Comparison of ENCODE assay signal across 21 cellular contexts in the genomic region with DNA sequence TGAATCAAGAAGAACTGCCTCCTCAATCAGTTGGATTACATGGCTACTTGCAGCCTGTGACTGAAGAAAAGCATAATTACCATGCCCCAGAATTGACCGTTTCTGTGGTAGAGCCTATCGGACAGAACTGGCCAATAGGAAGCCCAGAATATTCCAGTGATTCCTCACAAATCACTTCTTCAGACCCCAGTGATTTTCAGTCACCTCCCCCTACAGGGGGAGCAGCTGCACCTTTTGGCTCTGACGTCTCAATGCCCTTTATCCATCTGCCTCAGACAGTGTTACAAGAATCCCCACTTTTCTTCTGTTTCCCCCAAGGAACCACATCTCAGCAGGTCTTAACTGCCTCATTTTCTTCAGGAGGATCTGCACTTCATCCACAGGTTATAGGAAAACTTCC.
DNase-seq lines count a peak whose midpoint lies in the region; ATAC-seq and TF ChIP-seq lines count a peak whose summit lies in the region.
"Had no signal": no experiment of that assay in that cellular context is flagged by ENCODE, and none has a peak within 500 bp of the region (broad histone marks: within the 10 kb centered on the region; RNA-seq: fewer than 3 reads in every experiment).

No MANE protein-coding gene starts in this region.

- no peak for ATAC-seq in activated naive CD8-positive, alpha-beta T cell treated with anti-CD3 and anti-CD28 coated beads, Interleukin-2, amount 50 U/mL, for 24 hours
- no peak for ATAC-seq in GM18867 (IDR thresholded peaks at IDR 0.05; ENCODE audit: unreplicated experiment)
- ATAC-seq: activated CD8-positive, alpha-beta memory T cell treated with anti-CD3 and anti-CD28 coated beads, Interleukin-2, amount 10 ng/mL, durations not matched to agents 7 days and 5 days; left lung; stimulated activated naive CD8-positive, alpha-beta T cell treated with anti-CD3 and anti-CD28 coated beads, Interleukin-15, Interleukin-2, amounts not matched to agents 100 U/mL and 50 U/mL, for 24 hours had no signal

- no peak for DNase-seq in activated naive CD8-positive, alpha-beta T cell treated with anti-CD3 and anti-CD28 coated beads, Interleukin-2, amount 50 U/mL, for 24 hours
- no peak for DNase-seq in activated naive CD8-positive, alpha-beta T cell treated with anti-CD3 and anti-CD28 coated beads for 36 hours
- DNase-seq in epithelial cell of proximal tubule (ENCODE audit: low read depth) (no peak), NCI-H187 treated with DMSO at 0.1 percent for 48 hours (lab: John Stamatoyannopoulos, UW) (no peak), hypothalamus (lab: John Stamatoyannopoulos, UW) (no peak), NOMO-1 treated with dmso at 0.1 percent for 144 hours (lab: John Stamatoyannopoulos, UW; ENCODE audit: unreplicated experiment) (no peak)
- DNase-seq: activated CD8-positive, alpha-beta memory T cell treated with anti-CD3 and anti-CD28 coated beads, Interleukin-2, amount 10 ng/mL, durations not matched to agents 7 days and 5 days; activated naive CD4-positive, alpha-beta T cell; DMS79 treated with DMSO at 0.1 percent for 48 hours; effector CD4-positive, alpha-beta T cell; left lung; NCI-H1694 treated with DMSO at 0.1 percent for 48 hours; NCI-H510A treated with DMSO at 0.1 percent for 48 hours; posterior cingulate gyrus; stimulated activated CD4-positive, alpha-beta T cell treated with anti-CD3 and anti-CD28 coated beads, Interleukin-12 subunit alpha, Interleukin-12 subunit beta, amount 100 ng/mL, for 4 hours; stimulated activated naive CD8-positive, alpha-beta T cell treated with anti-CD3 and anti-CD28 coated beads, Interleukin-15, Interleukin-2, amounts not matched to agents 100 U/mL and 50 U/mL, for 24 hours; T-helper 1 cell; upper lobe of left lung had no signal

- no peaks in the 10 kb centered on the region for H3K79me2 ChIP-seq in OCI-LY3 (ENCODE audit: low read length)

- H3K4me2 ChIP-seq in OCI-LY3 (ENCODE audit: low read length), result no peak overlapping the region

- H3K4me3 Mint-ChIP-seq in activated naive CD8-positive, alpha-beta T cell treated with anti-CD3 and anti-CD28 coated beads, Interleukin-2, amount 50 U/mL, for 24 hours, result no peak overlapping the region
- H3K4me3 Mint-ChIP-seq in activated naive CD8-positive, alpha-beta T cell treated with anti-CD3 and anti-CD28 coated beads for 36 hours, result no peak overlapping the region
- H3K4me3 Mint-ChIP-seq: activated CD8-positive, alpha-beta memory T cell treated with anti-CD3 and anti-CD28 coated beads, Interleukin-2, amount 10 ng/mL, durations not matched to agents 7 days and 5 days; brain had no signal

- TF ChIP-seq CTCF in OCI-LY3 (IDR thresholded peaks at IDR 0.05; ENCODE audit: low read depth, low read length) (peak; percentile 40; the same call in 1 of the 2 replicates), epithelial cell of proximal tubule (conservative IDR thresholded peaks at IDR 0.05; ENCODE audit: low read depth, low read length) (peak; percentile 14)

- H3K9me3 ChIP-seq in OCI-LY3 (ENCODE audit: insufficient read depth, low read length), result no peaks in the 10 kb centered on the region
- H3K9me3 ChIP-seq: left lung, upper lobe of left lung had no signal

- no peaks in the 10 kb centered on the region for H3K9me3 Mint-ChIP-seq in activated naive CD8-positive, alpha-beta T cell treated with anti-CD3 and anti-CD28 coated beads, Interleukin-2, amount 50 U/mL, for 24 hours
- no peaks in the 10 kb centered on the region for H3K9me3 Mint-ChIP-seq in activated naive CD8-positive, alpha-beta T cell treated with anti-CD3 and anti-CD28 coated beads for 36 hours
- H3K9me3 Mint-ChIP-seq: brain had no signal

- peaks cover 16% of the 10 kb centered on the region for H3K4me1 Mint-ChIP-seq in activated naive CD8-positive, alpha-beta T cell treated with anti-CD3 and anti-CD28 coated beads, Interleukin-2, amount 50 U/mL, for 24 hours
- peaks cover 19% of the 10 kb centered on the region for H3K4me1 Mint-ChIP-seq in activated naive CD8-positive, alpha-beta T cell treated with anti-CD3 and anti-CD28 coated beads for 36 hours
- H3K4me1 Mint-ChIP-seq: brain had no signal

- no peak overlapping the region for H3K9ac ChIP-seq in OCI-LY3 (ENCODE audit: low read length)

- H3K4me1 ChIP-seq in OCI-LY3 (ENCODE audit: low read length), result peaks cover 21% of the 10 kb centered on the region
- H3K4me1 ChIP-seq: left lung, upper lobe of left lung had no signal

- H3K27ac ChIP-seq in OCI-LY3 (ENCODE audit: low read length), result peak overlapping the region; percentile 40; the same call in 1 of the 2 replicates
- H3K27ac ChIP-seq: left lung, upper lobe of left lung had no signal

- no peaks in the 10 kb centered on the region for H3K27me3 Mint-ChIP-seq in activated naive CD8-positive, alpha-beta T cell treated with anti-CD3 and anti-CD28 coated beads, Interleukin-2, amount 50 U/mL, for 24 hours
- H3K27me3 Mint-ChIP-seq in activated naive CD8-positive, alpha-beta T cell treated with anti-CD3 and anti-CD28 coated beads for 36 hours, result no peaks in the 10 kb centered on the region
- H3K27me3 Mint-ChIP-seq: activated CD8-positive, alpha-beta memory T cell treated with anti-CD3 and anti-CD28 coated beads, Interleukin-2, amount 10 ng/mL, durations not matched to agents 7 days and 5 days had no signal

- peaks cover 32% of the 10 kb centered on the region for H3K36me3 Mint-ChIP-seq in activated naive CD8-positive, alpha-beta T cell treated with anti-CD3 and anti-CD28 coated beads, Interleukin-2, amount 50 U/mL, for 24 hours (ENCODE audit: low read depth)
- H3K36me3 Mint-ChIP-seq in activated naive CD8-positive, alpha-beta T cell treated with anti-CD3 and anti-CD28 coated beads for 36 hours, result peaks cover 11% of the 10 kb centered on the region

- 0 out of 2 replicates have a peak, but pooled peaks cover 8% of the 10 kb centered on the region for H4K20me1 ChIP-seq in OCI-LY3 (ENCODE audit: insufficient read depth, low read length)

- H2AFZ ChIP-seq in OCI-LY3 (ENCODE audit: low read depth, low read length), result no peak overlapping the region

- no peak overlapping the region for H3K4me3 ChIP-seq in OCI-LY3 (ENCODE audit: low read length)
- H3K4me3 ChIP-seq in epithelial cell of proximal tubule (ENCODE audit: low read depth, low read length), result no peak overlapping the region
- H3K4me3 ChIP-seq: left lung, upper lobe of left lung had no signal

- H3K27ac Mint-ChIP-seq in activated naive CD8-positive, alpha-beta T cell treated with anti-CD3 and anti-CD28 coated beads, Interleukin-2, amount 50 U/mL, for 24 hours, result peak overlapping the region; percentile 62
- H3K27ac Mint-ChIP-seq in activated naive CD8-positive, alpha-beta T cell treated with anti-CD3 and anti-CD28 coated beads for 36 hours, result no peak overlapping the region
- H3K27ac Mint-ChIP-seq: activated CD8-positive, alpha-beta memory T cell treated with anti-CD3 and anti-CD28 coated beads, Interleukin-2, amount 10 ng/mL, durations not matched to agents 7 days and 5 days had no signal

- H3K36me3 ChIP-seq in OCI-LY3 (replicated peaks; ENCODE audit: low read depth, low read length), result peaks cover 33% of the 10 kb centered on the region

- no peaks in the 10 kb centered on the region for H3K27me3 ChIP-seq in OCI-LY3 (ENCODE audit: low read depth, low read length)
- H3K27me3 ChIP-seq: left lung, upper lobe of left lung had no signal
